ENCODE assay signal across 17 cellular contexts in the genomic region with DNA sequence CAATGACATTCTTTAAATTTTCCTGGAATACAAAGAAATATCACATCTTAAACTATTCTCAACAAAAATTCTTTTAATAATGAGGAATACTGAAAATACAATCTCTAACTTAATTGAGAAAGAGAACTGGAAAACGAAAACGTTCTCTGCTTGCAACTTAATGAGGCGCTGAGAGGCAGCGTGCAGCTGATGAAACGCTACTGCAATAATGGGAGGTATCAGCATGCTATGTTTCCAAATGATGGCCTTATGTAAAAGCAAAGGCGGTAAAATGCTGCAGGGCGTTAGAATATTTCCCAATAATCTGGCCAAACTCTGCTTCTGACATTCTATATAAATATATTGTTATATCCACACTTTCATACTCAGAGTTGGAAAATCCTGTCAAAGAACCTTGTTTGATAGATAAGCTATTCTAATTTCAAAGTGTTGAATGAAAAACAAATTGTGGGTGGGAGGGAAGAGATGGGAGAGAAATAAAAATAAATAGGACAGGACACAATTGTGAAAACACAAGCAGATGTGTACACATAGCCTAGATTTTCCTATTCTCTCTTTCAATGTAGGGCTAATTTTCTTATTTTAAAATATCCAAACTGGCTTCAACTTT.
A peak's percentile ranks its signal among the peaks of the same experiment; 100 is the strongest.
DNase-seq lines count a peak whose midpoint lies in the region; ATAC-seq and TF ChIP-seq lines count a peak whose summit lies in the region.
"Had no signal": no experiment of that assay in that cellular context is flagged by ENCODE, and none has a peak within 500 bp of the region (broad histone marks: within the 10 kb centered on the region; RNA-seq: fewer than 3 reads in every experiment).

No MANE protein-coding gene starts in this region.

- in situ Hi-C loops in Panc1 (cut with HindIII; ENCODE audit: low pct_unique_long_range_greater_than_20kb, low sequenced_read_pairs): no loop called here

- no peak for TF ChIP-seq EP300 in SK-N-SH (IDR thresholded peaks at IDR 0.05; ENCODE audit: borderline replicate concordance in 1 of 2, low read depth in 1 of 2, low read length in 1 of 2)

- H3K79me2 ChIP-seq in SK-N-SH (ENCODE audit: insufficient read depth): peaks cover 71% of the 10 kb centered on the region

- no peak for TF ChIP-seq RAD21 in SK-N-SH (IDR thresholded peaks at IDR 0.05; ENCODE audit: low read length)

- no peaks in the 10 kb centered on the region for H3F3A ChIP-seq in SK-N-SH (replicated peaks; ENCODE audit: insufficient read depth)

- POLR2A ChIA-PET in A673 (lab: Charles Lee; ENCODE audit: low non-redundant PET) (no interaction called here), Panc1 (lab: Charles Lee) (no interaction called here), SK-N-SH (lab: Yijun Ruan, JAX) (no interaction called here)

- H3K9ac ChIP-seq in SK-N-SH: no peak overlapping the region
- H3K9ac ChIP-seq: BLaER1 treated with 17β-estradiol and CSF1 and Interleukin-3, amounts not matched to agents 10 nM and 100 nM had no signal

- DNase-seq in A673 (ENCODE audit: low spot score) (peak; percentile 74), HL-60 (ENCODE audit: low read depth in 1 of 2, low spot score in 1 of 2) (peak; percentile 22 to 77), Panc1 (ENCODE audit: low read depth, low spot score) (no peak), erythroblast (lab: John Stamatoyannopoulos, UW) (peak; percentile 2 to 53), NCI-H187 (lab: John Stamatoyannopoulos, UW) (no peak), SK-N-SH (no peak)
- no peak for DNase-seq in activated effector memory CD4-positive, alpha-beta T cell treated with anti-CD3 and anti-CD28 coated beads, Interleukin-2, amount 50 U/mL, for 16 hours
- DNase-seq: activated naive CD8-positive, alpha-beta T cell treated with anti-CD3 and anti-CD28 coated beads for 36 hours; HCEC 1CT; left cardiac atrium; naive B cell; NCI-H446 treated with DMSO at 0.1 percent for 48 hours; Right ventricle myocardium superior; stimulated activated CD4-positive, alpha-beta T cell treated with anti-CD3 and anti-CD28 coated beads, Interleukin-4, amount 100 ng/mL, for 24 hours; stimulated activated naive CD4-positive, alpha-beta T cell treated with Interleukin-2 at 50 U/mL for 16 hours had no signal

- TF ChIP-seq CTCF in A673 (conservative IDR thresholded peaks at IDR 0.05; ENCODE audit: low read depth, low read length) (no peak), HL-60 (IDR thresholded peaks at IDR 0.05; ENCODE audit: insufficient read depth, low read length) (no peak), Panc1 (IDR thresholded peaks at IDR 0.05) (no peak), SK-N-SH (IDR thresholded peaks at IDR 0.05) (no peak)

- peaks cover 16% of the 10 kb centered on the region; the same call in 1 of the 2 replicates for H4K20me1 ChIP-seq in SK-N-SH (ENCODE audit: insufficient read depth)

- peaks cover 42% of the 10 kb centered on the region for H3K4me1 ChIP-seq in A673 (ENCODE audit: insufficient read depth, low read length, poor library complexity, severe bottlenecking)
- peaks cover 14% of the 10 kb centered on the region for H3K4me1 ChIP-seq in Panc1 (ENCODE audit: control insufficient read depth, insufficient read depth, low read length)
- H3K4me1 ChIP-seq in SK-N-SH (ENCODE audit: control insufficient read depth in 1 of 2, insufficient read depth in 2 of 2, low read depth in 1 of 2, low read length in 1 of 2): peaks cover 17 to 20% of the 10 kb centered on the region in 2 experiments; a peak in 3 of 4 replicates

- WGBS in SK-N-SH (ENCODE audit: low lambda C conversion rate): 89% methylated on average over 7 of the region's 7 CpGs

- CTCF ChIA-PET in A673 (lab: Charles Lee) (no interaction called here), Panc1 (lab: Charles Lee) (no interaction called here), SK-N-SH (lab: Yijun Ruan, JAX) (interaction anchor here (1.2 kb wide), 1 partner anchor 20 kb away, joined by 5 read pairs; no protein-coding TSS in a partner anchor)

- H3K27ac ChIP-seq in A673 (ENCODE audit: low read depth, low read length, poor library complexity, severe bottlenecking) (peak overlapping the region; percentile 86), HL-60 (replicated peaks) (peak overlapping the region; percentile 83), Panc1 (ENCODE audit: low read length) (peak overlapping the region; percentile 75; the same call in 1 of the 2 replicates), SK-N-SH (ENCODE audit: low read depth in 2 of 2, low read length in 1 of 2) (no peak overlapping the region)
- H3K27ac ChIP-seq: BLaER1 treated with 17β-estradiol and CSF1 and Interleukin-3, amounts not matched to agents 10 nM and 100 nM had no signal

- H3K36me3 ChIP-seq in A673 (ENCODE audit: insufficient read depth, low read length, poor library complexity, severe bottlenecking) (no peaks in the 10 kb centered on the region), Panc1 (ENCODE audit: control insufficient read depth, insufficient read depth, low read length) (no peaks in the 10 kb centered on the region), SK-N-SH (replicated peaks in 1 of 2; ENCODE audit: control insufficient read depth in 1 of 2, insufficient read depth in 2 of 2, low read length in 1 of 2) (peaks cover 0 to 7% of the 10 kb centered on the region in 2 experiments)

- no peaks in the 10 kb centered on the region for H3K9me3 ChIP-seq in A673 (ENCODE audit: low read depth, low read length, poor library complexity, severe bottlenecking)
- no peaks in the 10 kb centered on the region for H3K9me3 ChIP-seq in Panc1 (ENCODE audit: control insufficient read depth, insufficient read depth, low read depth, low read length)
- no peaks in the 10 kb centered on the region for H3K9me3 ChIP-seq in SK-N-SH

- H3K27me3 ChIP-seq in A673 (replicated peaks; ENCODE audit: insufficient read depth, low read depth, low read length, poor library complexity): no peaks in the 10 kb centered on the region
- H3K27me3 ChIP-seq in HL-60 (ENCODE audit: insufficient read depth, poor library complexity, severe bottlenecking): no peaks in the 10 kb centered on the region
- H3K27me3 ChIP-seq in Panc1 (ENCODE audit: control insufficient read depth, insufficient read depth, low read length): no peaks in the 10 kb centered on the region
- H3K27me3 ChIP-seq in SK-N-SH (ENCODE audit: insufficient read depth): no peaks in the 10 kb centered on the region
- H3K27me3 ChIP-seq: BLaER1 treated with 17β-estradiol and CSF1 and Interleukin-3, amounts not matched to agents 10 nM and 100 nM had no signal

- H2AFZ ChIP-seq in SK-N-SH (ENCODE audit: low read depth): no peak overlapping the region

- BruUV-seq in A673 (replicated peaks; lab: Mats Ljungman, UMichigan) (no TSS peak), Panc1 (replicated peaks; lab: Mats Ljungman, UMichigan) (no TSS peak)

- ATAC-seq in Panc1: no peak
- ATAC-seq in GM21723 (IDR thresholded peaks at IDR 0.05; ENCODE audit: unreplicated experiment): no peak
- ATAC-seq: left cardiac atrium had no signal

- intact Hi-C loops in A673 (cut with micrococcal nuclease; ENCODE audit: unreplicated experiment): no loop called here
- intact Hi-C loops in Panc1 (cut with micrococcal nuclease; ENCODE audit: unreplicated experiment): no loop called here

- H3K4me3 ChIP-seq in A673 (ENCODE audit: low read depth, low read length, poor library complexity, severe bottlenecking) (peak overlapping the region; percentile 20), HL-60 (replicated peaks; ENCODE audit: insufficient read depth, low read length) (no peak overlapping the region), Panc1 (ENCODE audit: low read depth in 2 of 2, low read length in 2 of 2) (no peak overlapping the region), SK-N-SH (ENCODE audit: low read depth in 2 of 2, low read length in 1 of 2) (no peak overlapping the region)
- H3K4me3 ChIP-seq: BLaER1 treated with 17β-estradiol and CSF1 and Interleukin-3, amounts not matched to agents 10 nM and 100 nM had no signal

- H3K9me2 ChIP-seq in SK-N-SH: no peaks in the 10 kb centered on the region

- no peak for TF ChIP-seq POLR2A in erythroblast (IDR thresholded peaks at IDR 0.05; ENCODE audit: low read length)

- no peak overlapping the region for H3K4me2 ChIP-seq in SK-N-SH
- H3K4me2 ChIP-seq: BLaER1 treated with 17β-estradiol and CSF1 and Interleukin-3, amounts not matched to agents 10 nM and 100 nM had no signal

TF ChIP-seq in SK-N-SH, 30 proteins besides CTCF, POLR2A, EP300 and RAD21:
- no peak for TF ChIP-seq RXRA (IDR thresholded peaks at IDR 0.05; ENCODE audit: borderline replicate concordance, low read depth)
- TF ChIP-seq SMC3 (IDR thresholded peaks at IDR 0.05; ENCODE audit: low read depth, low read length): no peak
- TF ChIP-seq, protein P1, sequence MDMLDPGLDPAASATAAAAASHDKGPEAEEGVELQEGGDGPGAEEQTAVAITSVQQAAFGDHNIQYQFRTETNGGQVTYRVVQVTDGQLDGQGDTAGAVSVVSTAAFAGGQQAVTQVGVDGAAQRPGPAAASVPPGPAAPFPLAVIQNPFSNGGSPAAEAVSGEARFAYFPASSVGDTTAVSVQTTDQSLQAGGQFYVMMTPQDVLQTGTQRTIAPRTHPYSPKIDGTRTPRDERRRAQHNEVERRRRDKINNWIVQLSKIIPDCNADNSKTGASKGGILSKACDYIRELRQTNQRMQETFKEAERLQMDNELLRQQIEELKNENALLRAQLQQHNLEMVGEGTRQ (IDR thresholded peaks at IDR 0.05; ENCODE audit: borderline replicate concordance, low read depth, low read length): no peak

Comparison
In these comparisons a context has a peak if more than half of its experiments do, and no peak if none do; other contexts are left out.
1. DNase-seq: peak in A673 (single experiment), HL-60 (2 of 2) and erythroblast (2 of 2); none in Panc1 (single experiment), NCI-H187 (0 of 2), SK-N-SH (single experiment) and activated effector memory CD4-positive, alpha-beta T cell treated with anti-CD3 and anti-CD28 coated beads, Interleukin-2, amount 50 U/mL, for 16 hours (single experiment).
2. H3K27ac ChIP-seq: peak in A673 (single experiment), HL-60 (single experiment) and Panc1 (single experiment); none in SK-N-SH (0 of 2).